Comparison of ENCODE assay signal across 9 cellular contexts in genomic region chr5:159207616-159208507, GRCh38. TPM values are rescaled to one million over a fixed set of nuclear protein-coding genes. Genes with fewer than 3 reads are reported as not detected.
DNase-seq lines count a peak whose midpoint lies in the region; ATAC-seq, FAIRE-seq and TF ChIP-seq lines count a peak whose summit lies in the region.
"Had no signal": no experiment of that assay in that cellular context is flagged by ENCODE, and none has a peak within 500 bp of the region (broad histone marks: within the 10 kb centered on the region; RNA-seq: fewer than 3 reads in every experiment).

No MANE protein-coding gene starts in this region.

- peak; percentile 48 for ATAC-seq in HG03439 (IDR thresholded peaks at IDR 0.05; ENCODE audit: unreplicated experiment)

- CTCF ChIA-PET in BJ (lab: Yijun Ruan, JAX): interaction anchor here (0.6 to 1.7 kb wide), 6 partner anchors 15 to 1731 kb away, joined by 3 to 5 read pairs (median 4); no protein-coding TSS in a partner anchor

- no peaks in the 10 kb centered on the region for H3K27me3 ChIP-seq in BJ (ENCODE audit: control insufficient read depth, insufficient read depth, low read length)

- peak; percentile 88 for FAIRE-seq in GM19239 (lab: Jason Lieb, UNC)
- FAIRE-seq: colon had no signal

- no peak for TF ChIP-seq CTCF in BJ (IDR thresholded peaks at IDR 0.05; ENCODE audit: insufficient read depth, low read depth, low read length)

- DNase-seq in BJ (ENCODE audit: low read depth): peak; percentile 28
- DNase-seq in GM19239 (ENCODE audit: insufficient read length, low spot score): peak; percentile 46
- peak; percentile 60 for DNase-seq in NCI-H82 treated with DMSO at 0.1 percent for 48 hours (lab: John Stamatoyannopoulos, UW; ENCODE audit: unreplicated experiment)
- peak; percentile 54 to 66 for DNase-seq in activated CD8-positive, alpha-beta memory T cell treated with anti-CD3 and anti-CD28 coated beads for 1 hour (ENCODE audit: extremely low read depth in 1 of 2, low read depth in 1 of 2)
- DNase-seq in effector CD4-positive, alpha-beta T cell: peak; percentile 76
- DNase-seq in medulla oblongata (ENCODE audit: extremely low spot score): peak; percentile 80
- peak; percentile 59 to 77 (median 63) for DNase-seq in stimulated activated CD4-positive, alpha-beta T cell treated with anti-CD3 and anti-CD28 coated beads, TNF-alpha, amount 100 ng/mL, for 48 hours (ENCODE audit: low read depth in 3 of 3)

- POLR2A ChIA-PET in BJ (lab: Charles Lee): interaction anchor here (1.0 kb wide), 2 partner anchors 134 to 1211 kb away, joined by 3 to 4 read pairs; partner anchors contain the start of gene SLU7

- no peaks in the 10 kb centered on the region for H3K36me3 ChIP-seq in BJ (ENCODE audit: control insufficient read depth, insufficient read depth, low read length)

- H3K4me3 ChIP-seq in BJ (ENCODE audit: low read depth, low read length): peak overlapping the region; percentile 64

RNA-seq across cellular contexts. Expression of gene RNF145, which starts 1.5 kb away (rescaled TPM):
- 27.9 and 34.7 TPM in 2 replicates for polyA plus RNA-seq in BJ (2011; rRNA removed)
- 17.6 and 20.9 TPM in 2 replicates for polyA minus RNA-seq in BJ (2011; rRNA and poly(A)+ RNA removed)

RNA-seq across cellular contexts. Expression of gene UBLCP1, which starts 55.2 kb away (rescaled TPM):
- polyA plus RNA-seq in BJ (2011; rRNA removed): 8.8 and 20.8 TPM in 2 replicates
- polyA minus RNA-seq in BJ (2011; rRNA and poly(A)+ RNA removed): 1.8 and 2.8 TPM in 2 replicates

Comparison
In these comparisons a context has a peak if more than half of its experiments do, and no peak if none do; other contexts are left out.
1. Peak in every context shown above with its lines: DNase-seq, ATAC-seq and H3K4me3 ChIP-seq.
2. DNase-seq: peak in every context shown above with its lines; median percentile 80 in medulla oblongata; 76 in effector CD4-positive, alpha-beta T cell; 63 in stimulated activated CD4-positive, alpha-beta T cell treated with anti-CD3 and anti-CD28 coated beads, TNF-alpha, amount 100 ng/mL, for 48 hours; 60 in NCI-H82 treated with DMSO at 0.1 percent for 48 hours; 60 in activated CD8-positive, alpha-beta memory T cell treated with anti-CD3 and anti-CD28 coated beads for 1 hour; 46 in GM19239; 28 in BJ.